ENCODE assay signal across 26 cellular contexts in the genomic region with DNA sequence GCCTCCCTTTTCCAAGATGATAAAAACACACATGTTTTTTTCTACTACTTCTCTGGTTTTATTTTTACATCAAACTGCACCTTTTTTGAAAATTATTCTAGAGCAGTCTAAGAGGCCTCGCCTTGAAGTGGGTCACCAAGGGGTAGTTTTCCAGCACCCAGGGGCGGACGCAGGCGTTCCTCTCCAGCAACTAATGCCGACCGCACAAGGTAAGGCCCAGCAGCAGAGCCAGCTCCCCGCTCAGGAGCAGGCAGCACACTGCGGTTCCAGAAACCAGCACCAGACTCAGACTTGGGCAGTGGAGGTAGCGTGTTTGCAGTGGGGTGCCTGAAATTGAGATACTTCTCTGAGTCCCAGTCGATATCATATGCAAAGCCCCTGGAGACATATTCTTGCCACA. TPM values are rescaled to one million over a fixed set of nuclear protein-coding genes. Genes with fewer than 3 reads are reported as not detected.
DNase-seq lines count a peak whose midpoint lies in the region; ATAC-seq and TF ChIP-seq lines count a peak whose summit lies in the region.
"Had no signal": no experiment of that assay in that cellular context is flagged by ENCODE, and none has a peak within 500 bp of the region (broad histone marks: within the 10 kb centered on the region; RNA-seq: fewer than 3 reads in every experiment).

No MANE protein-coding gene starts in this region.

- H3K4me3 ChIP-seq in right atrium auricular region (no peak overlapping the region), Panc1 (ENCODE audit: low read depth in 2 of 2, low read length in 2 of 2) (no peak overlapping the region), endodermal cell (ENCODE audit: low read length) (no peak overlapping the region), neuronal stem cell (ENCODE audit: low read length in 2 of 2) (no peak overlapping the region), coronary artery (no peak overlapping the region)
- H3K4me3 ChIP-seq: BLaER1, GM12878 had no signal

- no peak overlapping the region for H4K91ac ChIP-seq in neuronal stem cell (ENCODE audit: low read depth, low read length, poor library complexity)

- H3K27me3 ChIP-seq in right atrium auricular region = no peaks in the 10 kb centered on the region
- H3K27me3 ChIP-seq in Panc1 (ENCODE audit: control insufficient read depth, insufficient read depth, low read length) = no peaks in the 10 kb centered on the region
- H3K27me3 ChIP-seq in endodermal cell (ENCODE audit: control insufficient read depth, insufficient read depth, low read length, poor library complexity, severe bottlenecking) = no peaks in the 10 kb centered on the region
- no peaks in the 10 kb centered on the region for H3K27me3 ChIP-seq in neuronal stem cell (ENCODE audit: control insufficient read depth in 3 of 3, insufficient read depth in 3 of 3, low read depth in 1 of 3, low read length in 3 of 3)
- H3K27me3 ChIP-seq: BE2C, BLaER1 had no signal

- H2BK15ac ChIP-seq in neuronal stem cell (ENCODE audit: low read length) = no peak overlapping the region

- no peaks in the 10 kb centered on the region for H3K9me3 ChIP-seq in right atrium auricular region
- H3K9me3 ChIP-seq in Panc1 (ENCODE audit: control insufficient read depth, insufficient read depth, low read depth, low read length) = no peaks in the 10 kb centered on the region
- no peaks in the 10 kb centered on the region for H3K9me3 ChIP-seq in endodermal cell (ENCODE audit: control insufficient read depth, low read length)
- no peaks in the 10 kb centered on the region for H3K9me3 ChIP-seq in neuronal stem cell (replicated peaks in 1 of 2; ENCODE audit: control insufficient read depth in 2 of 2, insufficient read depth in 1 of 2, low read depth in 1 of 2, low read length in 2 of 2)
- H3K9me3 ChIP-seq: BE2C, BLaER1 had no signal

- H2AK5ac ChIP-seq in neuronal stem cell (ENCODE audit: low read depth, low read length) = no peak overlapping the region

- peaks cover 64% of the 10 kb centered on the region for H3K36me3 Mint-ChIP-seq in endodermal cell (ENCODE audit: low read depth)
- peaks cover 22% of the 10 kb centered on the region for H3K36me3 Mint-ChIP-seq in osteocyte (ENCODE audit: unreplicated experiment)
- H3K36me3 Mint-ChIP-seq in activated CD4-positive, alpha-beta T cell treated with anti-CD3 and anti-CD28 coated beads, Interleukin-2, amount 10 ng/mL, durations not matched to agents 7 days and 5 days (ENCODE audit: low read depth) = peaks cover 22% of the 10 kb centered on the region

- H3K27me3 Mint-ChIP-seq in endodermal cell (ENCODE audit: insufficient read depth) = no peaks in the 10 kb centered on the region
- no peaks in the 10 kb centered on the region for H3K27me3 Mint-ChIP-seq in osteocyte (ENCODE audit: unreplicated experiment)
- no peaks in the 10 kb centered on the region for H3K27me3 Mint-ChIP-seq in activated CD4-positive, alpha-beta T cell treated with anti-CD3 and anti-CD28 coated beads, Interleukin-2, amount 10 ng/mL, durations not matched to agents 7 days and 5 days
- H3K27me3 Mint-ChIP-seq: CD4-positive, alpha-beta memory T cell; CD4-positive, CD25-positive, alpha-beta regulatory T cell; CD8-positive, alpha-beta memory T cell had no signal

- intact Hi-C loops in left ventricle myocardium superior (cut with micrococcal nuclease) = no loop called here
- intact Hi-C loops in Panc1 (cut with micrococcal nuclease; ENCODE audit: unreplicated experiment) = no loop called here

- no peak overlapping the region for H3K18ac ChIP-seq in neuronal stem cell (ENCODE audit: low read length)

- H4K8ac ChIP-seq in neuronal stem cell (ENCODE audit: low read depth, low read length) = no peak overlapping the region

- no peak overlapping the region for H2BK12ac ChIP-seq in neuronal stem cell (ENCODE audit: low read length)

- no peak overlapping the region for H2BK120ac ChIP-seq in neuronal stem cell (ENCODE audit: low read depth, low read length)

- peaks cover 5% of the 10 kb centered on the region for H3K79me1 ChIP-seq in neuronal stem cell (ENCODE audit: low read depth, low read length)

- in situ Hi-C loops in Panc1 (cut with HindIII; ENCODE audit: low pct_unique_long_range_greater_than_20kb, low sequenced_read_pairs) = no loop called here

- H3K14ac ChIP-seq in neuronal stem cell (ENCODE audit: low read length) = no peak overlapping the region

- peaks cover 60% of the 10 kb centered on the region for H3K36me3 ChIP-seq in right atrium auricular region
- H3K36me3 ChIP-seq in Panc1 (ENCODE audit: control insufficient read depth, insufficient read depth, low read length) = peaks cover 2% of the 10 kb centered on the region; the same call in 1 of the 2 replicates
- H3K36me3 ChIP-seq in endodermal cell (ENCODE audit: control insufficient read depth, insufficient read depth, low read length) = peaks cover 59% of the 10 kb centered on the region
- peaks cover 25 to 87% of the 10 kb centered on the region in 2 donors for H3K36me3 ChIP-seq in neuronal stem cell (replicated peaks in 1 of 2; ENCODE audit: control insufficient read depth in 2 of 2, insufficient read depth in 2 of 2, low read length in 2 of 2)

- H3K9me3 Mint-ChIP-seq in endodermal cell (no peaks in the 10 kb centered on the region), osteocyte (ENCODE audit: unreplicated experiment) (no peaks in the 10 kb centered on the region)
- no peaks in the 10 kb centered on the region for H3K9me3 Mint-ChIP-seq in activated CD4-positive, alpha-beta T cell treated with anti-CD3 and anti-CD28 coated beads, Interleukin-2, amount 10 ng/mL, durations not matched to agents 7 days and 5 days
- H3K9me3 Mint-ChIP-seq: CD4-positive, alpha-beta memory T cell; CD4-positive, CD25-positive, alpha-beta regulatory T cell; CD8-positive, alpha-beta memory T cell had no signal

- ATAC-seq in left ventricle myocardium superior = no peak
- ATAC-seq in Panc1 = no peak
- ATAC-seq: GM12878 had no signal

- CTCF ChIA-PET in Panc1 (lab: Charles Lee) = no interaction called here
- CTCF ChIA-PET in activated CD4-positive, alpha-beta T cell treated with anti-CD3 and anti-CD28 coated beads, Interleukin-2, amount 10 ng/mL, durations not matched to agents 7 days and 5 days (lab: Charles Lee) = interaction anchor here (0.9 kb wide), 1 partner anchor 25 kb away, joined by 3 read pairs; no protein-coding TSS in a partner anchor

- H3K4me3 Mint-ChIP-seq in endodermal cell (no peak overlapping the region), osteocyte (ENCODE audit: unreplicated experiment) (no peak overlapping the region)
- H3K4me3 Mint-ChIP-seq in activated CD4-positive, alpha-beta T cell treated with anti-CD3 and anti-CD28 coated beads, Interleukin-2, amount 10 ng/mL, durations not matched to agents 7 days and 5 days = no peak overlapping the region
- H3K4me3 Mint-ChIP-seq: CD14-positive monocyte; CD4-positive, alpha-beta memory T cell; CD4-positive, CD25-positive, alpha-beta regulatory T cell; CD8-positive, alpha-beta memory T cell had no signal

- DNase-seq in right atrium auricular region (ENCODE audit: low spot score) (peak; percentile 36), left ventricle myocardium superior (no peak), Panc1 (ENCODE audit: low read depth, low spot score) (no peak), endodermal cell (peak; percentile 42), osteocyte (ENCODE audit: extremely low spot score, unreplicated experiment) (peak; percentile 80), neuronal stem cell (ENCODE audit: low spot score) (no peak), coronary artery (ENCODE audit: low spot score) (no peak)
- DNase-seq in activated CD4-positive, alpha-beta T cell treated with anti-CD3 and anti-CD28 coated beads, Interleukin-2, amount 10 ng/mL, durations not matched to agents 7 days and 5 days = no peak
- DNase-seq: 8988T; ACHN; BE2C; C1 segment of cervical spinal cord; CD4-positive, alpha-beta memory T cell; CD4-positive, CD25-positive, alpha-beta regulatory T cell; CD8-positive, alpha-beta memory T cell; COR-L47; DMS 273 treated with DMSO at 0.1 percent for 48 hours; DMS153; DMS53; DMS79; DND-41; EL; GDM1 had no signal

- POLR2A ChIA-PET in Panc1 (lab: Charles Lee) = no interaction called here
- POLR2A ChIA-PET in activated CD4-positive, alpha-beta T cell treated with anti-CD3 and anti-CD28 coated beads, Interleukin-2, amount 10 ng/mL, durations not matched to agents 7 days and 5 days (lab: Charles Lee) = no interaction called here

- H3K4me1 ChIP-seq in right atrium auricular region = no peaks in the 10 kb centered on the region
- H3K4me1 ChIP-seq in Panc1 (ENCODE audit: control insufficient read depth, insufficient read depth, low read length) = no peaks in the 10 kb centered on the region
- H3K4me1 ChIP-seq in endodermal cell (ENCODE audit: control insufficient read depth, insufficient read depth, low read length) = no peaks in the 10 kb centered on the region
- H3K4me1 ChIP-seq in neuronal stem cell (ENCODE audit: control insufficient read depth in 2 of 2, insufficient read depth in 1 of 2, low read depth in 1 of 2, low read length in 2 of 2) = peaks cover 1 to 2% of the 10 kb centered on the region in 2 donors
- H3K4me1 ChIP-seq: BE2C had no signal

- H3K4me2 ChIP-seq in neuronal stem cell (ENCODE audit: insufficient read depth, low read length, poor library complexity, severe bottlenecking) = no peak overlapping the region
- H3K4me2 ChIP-seq: BLaER1 had no signal

- peaks cover under 1% of the 10 kb centered on the region for H3K4me1 Mint-ChIP-seq in endodermal cell
- H3K4me1 Mint-ChIP-seq in osteocyte (ENCODE audit: unreplicated experiment) = no peaks in the 10 kb centered on the region
- peaks cover 5% of the 10 kb centered on the region for H3K4me1 Mint-ChIP-seq in activated CD4-positive, alpha-beta T cell treated with anti-CD3 and anti-CD28 coated beads, Interleukin-2, amount 10 ng/mL, durations not matched to agents 7 days and 5 days

- H2BK5ac ChIP-seq in neuronal stem cell (ENCODE audit: low read length) = no peak overlapping the region

- H3K27ac ChIP-seq in right atrium auricular region (no peak overlapping the region), Panc1 (ENCODE audit: low read length) (no peak overlapping the region), endodermal cell (ENCODE audit: low read depth, low read length) (no peak overlapping the region), neuronal stem cell (replicated peaks; ENCODE audit: low read length) (no peak overlapping the region), coronary artery (no peak overlapping the region)
- H3K27ac ChIP-seq: BLaER1 had no signal

- no peak overlapping the region for H3K23ac ChIP-seq in neuronal stem cell (ENCODE audit: low read depth, low read length, poor library complexity)

- H3K27ac Mint-ChIP-seq in endodermal cell (no peak overlapping the region), osteocyte (ENCODE audit: unreplicated experiment) (no peak overlapping the region)
- no peak overlapping the region for H3K27ac Mint-ChIP-seq in activated CD4-positive, alpha-beta T cell treated with anti-CD3 and anti-CD28 coated beads, Interleukin-2, amount 10 ng/mL, durations not matched to agents 7 days and 5 days

- no peak overlapping the region for H3K4ac ChIP-seq in neuronal stem cell (ENCODE audit: low read length)

- no peak overlapping the region for H2AFZ ChIP-seq in neuronal stem cell (ENCODE audit: low read length)

- no peak for TF ChIP-seq CTCF in right atrium auricular region (IDR thresholded peaks at IDR 0.05)
- TF ChIP-seq CTCF in Panc1 (IDR thresholded peaks at IDR 0.05) = no peak
- TF ChIP-seq CTCF in endodermal cell (conservative IDR thresholded peaks at IDR 0.05) = no peak
- no peak for TF ChIP-seq CTCF in osteocyte (IDR thresholded peaks at IDR 0.05)
- TF ChIP-seq CTCF in coronary artery (IDR thresholded peaks at IDR 0.05) = no peak

- 94 to 95% methylated on average over 10 of the region's 10 CpGs for WGBS in endodermal cell (ENCODE audit: insufficient coverage in 1 of 2, insufficient read length in 1 of 2), 2 experiments
- WGBS in neuronal stem cell (ENCODE audit: extremely low coverage in 2 of 2, insufficient read length in 2 of 2, insufficient replicate concordance in 1 of 2), 2 donors = no CpG with 5 or more reads among the region's 10 CpGs

- TSS peak; percentile 17 for BruUV-seq in Panc1 (replicated peaks; lab: Mats Ljungman, UMichigan)

- H3K9ac ChIP-seq in endodermal cell (ENCODE audit: extremely low read depth, low read length, poor library complexity, severe bottlenecking) = no peak overlapping the region
- H3K9ac ChIP-seq in neuronal stem cell (ENCODE audit: low read depth, low read length, poor library complexity) = no peak overlapping the region
- H3K9ac ChIP-seq: BLaER1 had no signal

RNA-seq across cellular contexts. Expression of a gene that starts 31.6 kb away (rescaled TPM):
- total RNA-seq in right atrium auricular region (10 to 100 TPM; 10.5 to 15.5 TPM), left ventricle myocardium superior (14.8 TPM), Panc1 (2021; ENCODE audit: unreplicated experiment) (59.4 TPM), endodermal cell (10 to 100 TPM; 64.7 to 78.3 TPM), osteocyte (51.3 and 51.8 TPM in 2 replicates)
- 36.9 TPM for polyA plus RNA-seq in Panc1 (2012; ENCODE audit: insufficient read length)
- polyA plus RNA-seq in endodermal cell (2013, experiment 1 of 2) = 42.4 TPM
- 40.7 TPM for polyA plus RNA-seq in endodermal cell (2013, experiment 2 of 2)
- polyA plus RNA-seq in neuronal stem cell (2013, experiment 1 of 2) = 20.4 TPM
- 21.2 TPM for polyA plus RNA-seq in neuronal stem cell (2013, experiment 2 of 2)
- total RNA-seq in activated CD4-positive, alpha-beta T cell treated with anti-CD3 and anti-CD28 coated beads, Interleukin-2, amount 10 ng/mL, durations not matched to agents 7 days and 5 days = 10 to 100 TPM; 53.9 to 57.0 TPM

RNA-seq across cellular contexts. Expression of a gene that starts 52.3 kb away (rescaled TPM):
- total RNA-seq in right atrium auricular region (10 to 100 TPM in 1 of 2 donors, 1 to 10 TPM in 1; 5.0 to 10.3 TPM), left ventricle myocardium superior (5.6 TPM), Panc1 (2021; ENCODE audit: unreplicated experiment) (108 TPM), endodermal cell (10 to 100 TPM; 37.3 to 56.7 TPM), osteocyte (18.8 and 19.5 TPM in 2 replicates)
- 110 TPM for polyA plus RNA-seq in Panc1 (2012; ENCODE audit: insufficient read length)
- 20.6 TPM for polyA plus RNA-seq in endodermal cell (2013, experiment 1 of 2)
- polyA plus RNA-seq in endodermal cell (2013, experiment 2 of 2) = 15.2 TPM
- 10.3 TPM for polyA plus RNA-seq in neuronal stem cell (2013, experiment 1 of 2)
- polyA plus RNA-seq in neuronal stem cell (2013, experiment 2 of 2) = 8.8 TPM
- 10 to 100 TPM; 34.4 to 45.7 TPM for total RNA-seq in activated CD4-positive, alpha-beta T cell treated with anti-CD3 and anti-CD28 coated beads, Interleukin-2, amount 10 ng/mL, durations not matched to agents 7 days and 5 days

Comparison
In these comparisons a context has a peak if more than half of its experiments do, and no peak if none do; other contexts are left out.
1. DNase-seq: peak in right atrium auricular region (single experiment), endodermal cell (single experiment) and osteocyte (single experiment); none in left ventricle myocardium superior (single experiment), Panc1 (single experiment), neuronal stem cell (single experiment), coronary artery (single experiment) and activated CD4-positive, alpha-beta T cell treated with anti-CD3 and anti-CD28 coated beads, Interleukin-2, amount 10 ng/mL, durations not matched to agents 7 days and 5 days (single experiment).